8 cellular contexts compared by ENCODE assay signal in genomic region chr22:37661160-37661924, GRCh38. TPM values are rescaled to one million over a fixed set of nuclear protein-coding genes. Genes with fewer than 3 reads are reported as not detected.
DNase-seq lines count a peak whose midpoint lies in the region; ATAC-seq, FAIRE-seq and TF ChIP-seq lines count a peak whose summit lies in the region.

No MANE protein-coding gene starts in this region.

- peak overlapping the region; percentile 53 to 88 (median 76) for H3K27ac ChIP-seq in stomach

- in situ Hi-C loops in astrocyte of the cerebellum (cut with HindIII; ENCODE audit: low sequenced_read_pairs) = no loop called here

- WGBS in stomach, 5 donors = 30 to 50% (median 38%) methylated on average over 12 of the region's 12 CpGs

- H3K4me1 ChIP-seq in stomach = peaks cover 32 to 63% (median 40%) of the 10 kb centered on the region in 4 donors

- no peak overlapping the region for H3K4me3 ChIP-seq in astrocyte of the cerebellum (ENCODE audit: low read depth, low read length)
- H3K4me3 ChIP-seq in stomach = peak overlapping the region in 1 of 4 donors; percentile 13

- TF ChIP-seq CTCF in astrocyte of the cerebellum (IDR thresholded peaks at IDR 0.05; ENCODE audit: low read depth, low read length, missing control alignments) (peak; percentile 69), stomach (IDR thresholded peaks at IDR 0.05) (peak in 2 of 7 experiments; percentile 21 to 27)

- TF ChIP-seq EP300 in stomach (IDR thresholded peaks at IDR 0.05) = no peak

- FAIRE-seq in islet of Langerhans (lab: Jason Lieb, UNC) = peak; percentile 74

- H3K9me3 ChIP-seq in stomach = no peaks in the 10 kb centered on the region

- intact Hi-C loops in stomach (cut with DNase I; ENCODE audit: low total_unique reads) = no loop called here

- ATAC-seq in HG02623 (IDR thresholded peaks at IDR 0.05; ENCODE audit: unreplicated experiment) (no peak), HG03280 (IDR thresholded peaks at IDR 0.05; ENCODE audit: unreplicated experiment) (no peak)

- peaks cover 8 to 14% (median 12%) of the 10 kb centered on the region in 4 donors for H3K36me3 ChIP-seq in stomach

- DNase-seq in NCI-H2107 treated with DMSO at 0.1 percent for 48 hours (lab: John Stamatoyannopoulos, UW; ENCODE audit: unreplicated experiment) = peak; percentile 18
- DNase-seq in NCI-H2107 (lab: John Stamatoyannopoulos, UW) = no peak
- DNase-seq in NCI-H345 (lab: John Stamatoyannopoulos, UW) = peak; percentile 63
- peak; percentile 43 for DNase-seq in astrocyte of the cerebellum (ENCODE audit: low read depth)
- no peak for DNase-seq in stomach

- no peaks in the 10 kb centered on the region for H3K27me3 ChIP-seq in stomach

- TF ChIP-seq POLR2A in stomach (IDR thresholded peaks at IDR 0.05) = no peak

RNA-seq across cellular contexts. Expression of gene PDXP, which starts 2.8 kb away (rescaled TPM):
- total RNA-seq in stomach = 10 to 100 TPM in 1 of 5 donors, 1 to 10 TPM in 4; 2.9 to 72.1 (median 5.4) TPM
- polyA plus RNA-seq in stomach = 10 to 100 TPM in 1 of 3 donors, 1 to 10 TPM in 2; 6.4 to 11.8 (median 8.1) TPM

RNA-seq across cellular contexts. Expression of gene LGALS1, which starts 14.1 kb away (rescaled TPM):
- total RNA-seq in stomach = 100 to 1,000 TPM; 235 to 490 (median 312) TPM
- 1,000 to 10,000 TPM in 1 of 3 donors, 100 to 1,000 TPM in 2; 596 to 1,435 (median 703) TPM for polyA plus RNA-seq in stomach

RNA-seq across cellular contexts. Expression of gene SH3BP1, which starts 21.9 kb away (rescaled TPM):
- total RNA-seq in stomach = 100 to 1,000 TPM in 1 of 5 donors, 10 to 100 TPM in 1, 1 to 10 TPM in 2, not detected in 1; 1.6 to 135 (median 7.3) TPM
- 10 to 100 TPM in 1 of 3 donors, 1 to 10 TPM in 2; 8.7 to 12.8 (median 9.5) TPM for polyA plus RNA-seq in stomach

RNA-seq across cellular contexts. Expression of gene NOL12, which starts 24.8 kb away (rescaled TPM):
- total RNA-seq in stomach = 10 to 100 TPM in 4 of 5 donors, 1 to 10 TPM in 1; 9.3 to 64.6 (median 41.5) TPM
- polyA plus RNA-seq in stomach = 10 to 100 TPM; 26.6 to 35.4 (median 35.2) TPM

RNA-seq across cellular contexts. Expression of gene TRIOBP, which starts 35.5 kb away (rescaled TPM):
- total RNA-seq in stomach = 100 to 1,000 TPM in 2 of 5 donors, 10 to 100 TPM in 3; 70.0 to 355 (median 90.6) TPM
- polyA plus RNA-seq in stomach = 10 to 100 TPM; 30.6 to 87.8 (median 70.2) TPM

Comparison
In these comparisons a context has a peak if more than half of its experiments do, and no peak if none do; other contexts are left out.
1. DNase-seq: peak in NCI-H2107 treated with DMSO at 0.1 percent for 48 hours (single experiment), NCI-H345 (single experiment) and astrocyte of the cerebellum (single experiment); none in NCI-H2107 (single experiment) and stomach (single experiment).